In the genomic region with DNA sequence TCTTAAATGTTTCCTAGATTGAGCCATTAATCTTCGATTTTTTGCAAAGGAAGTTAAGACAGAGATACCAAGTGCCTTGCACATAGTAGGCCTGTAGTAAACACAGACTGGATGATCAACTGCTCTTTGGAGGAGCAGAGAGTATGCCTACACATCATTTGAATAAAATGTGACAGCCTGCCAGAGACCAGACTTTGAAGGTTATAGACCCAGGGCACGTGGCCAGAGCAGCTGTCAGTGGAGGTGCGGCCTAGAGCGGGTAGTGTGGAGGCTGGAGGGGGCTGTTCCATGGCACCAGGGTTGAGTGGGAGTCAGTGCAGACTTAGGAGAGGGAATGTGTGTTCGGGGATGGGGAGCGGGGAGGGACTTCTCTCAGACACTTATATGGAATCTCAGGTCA, we compare ENCODE assay signal across 8 cellular contexts.
DNase-seq lines count a peak whose midpoint lies in the region; ATAC-seq and TF ChIP-seq lines count a peak whose summit lies in the region.

No MANE protein-coding gene starts in this region.

- peaks cover 86% of the 10 kb centered on the region for H3K4me1 ChIP-seq in hepatocyte (ENCODE audit: insufficient read depth)
- H3K4me1 ChIP-seq in subcutaneous abdominal adipose tissue (ENCODE audit: control insufficient read depth in 5 of 5, insufficient read depth in 5 of 5, low read length in 5 of 5) = peaks cover 25 to 89% (median 78%) of the 10 kb centered on the region in 5 donors

- peaks cover 2% of the 10 kb centered on the region for H3K36me3 Mint-ChIP-seq in activated naive CD8-positive, alpha-beta T cell treated with anti-CD3 and anti-CD28 coated beads, Interleukin-2, amount 50 U/mL, for 24 hours (ENCODE audit: low read depth)

- H3K27me3 Mint-ChIP-seq in activated naive CD8-positive, alpha-beta T cell treated with anti-CD3 and anti-CD28 coated beads, Interleukin-2, amount 50 U/mL, for 24 hours = no peaks in the 10 kb centered on the region

- no peak for TF ChIP-seq CTCF in hepatocyte (IDR thresholded peaks at IDR 0.05; ENCODE audit: poor library complexity)

- peak overlapping the region; percentile 65 for H3K4me2 ChIP-seq in hepatocyte

- no peak overlapping the region for H2AFZ ChIP-seq in hepatocyte

- H3K9me3 Mint-ChIP-seq in activated naive CD8-positive, alpha-beta T cell treated with anti-CD3 and anti-CD28 coated beads, Interleukin-2, amount 50 U/mL, for 24 hours = no peaks in the 10 kb centered on the region

- H3K27ac ChIP-seq in hepatocyte (peak overlapping the region; percentile 95), subcutaneous abdominal adipose tissue (ENCODE audit: low read depth, low read length) (peak overlapping the region; percentile 78)

- H3K9me2 ChIP-seq in hepatocyte (replicated peaks; ENCODE audit: insufficient read depth) = no peaks in the 10 kb centered on the region

- DNase-seq in NCI-H510A treated with DMSO at 0.1 percent for 48 hours (lab: John Stamatoyannopoulos, UW) (peak; percentile 10), NCI-H510A (lab: John Stamatoyannopoulos, UW) (no peak), hepatocyte (ENCODE audit: low spot score) (peak; percentile 46), OCI-M1 (lab: John Stamatoyannopoulos, UW) (no peak)
- DNase-seq in activated naive CD8-positive, alpha-beta T cell treated with anti-CD3 and anti-CD28 coated beads, Interleukin-2, amount 50 U/mL, for 24 hours = no peak
- no peak for DNase-seq in activated effector memory CD4-positive, alpha-beta T cell treated with Interleukin-2 at 50 U/mL for 16 hours
- DNase-seq in activated CD8-positive, alpha-beta memory T cell treated with anti-CD3 and anti-CD28 coated beads for 24 hours = no peak

- H3K9me3 ChIP-seq in hepatocyte (ENCODE audit: low read depth) (no peaks in the 10 kb centered on the region), subcutaneous abdominal adipose tissue (ENCODE audit: control insufficient read depth in 5 of 5, low read length in 5 of 5) (peaks cover 0 to 2% (median 0%) of the 10 kb centered on the region in 5 donors)

- H3K27me3 ChIP-seq in hepatocyte (no peaks in the 10 kb centered on the region), subcutaneous abdominal adipose tissue (ENCODE audit: control insufficient read depth in 5 of 5, insufficient read depth in 4 of 5, low read length in 5 of 5) (peaks cover 0 to 4% (median 0%) of the 10 kb centered on the region in 5 donors)

- no peak for ATAC-seq in activated naive CD8-positive, alpha-beta T cell treated with anti-CD3 and anti-CD28 coated beads, Interleukin-2, amount 50 U/mL, for 24 hours

- peak overlapping the region in 2 of 5 donors; percentile 9 to 57 for H3K9ac ChIP-seq in subcutaneous abdominal adipose tissue (ENCODE audit: low read length in 5 of 5)

- H3K4me1 Mint-ChIP-seq in activated naive CD8-positive, alpha-beta T cell treated with anti-CD3 and anti-CD28 coated beads, Interleukin-2, amount 50 U/mL, for 24 hours = peaks cover 88% of the 10 kb centered on the region

- H3K36me3 ChIP-seq in hepatocyte (replicated peaks; ENCODE audit: insufficient read depth, low read depth) (no peaks in the 10 kb centered on the region), subcutaneous abdominal adipose tissue (ENCODE audit: control insufficient read depth in 5 of 5, insufficient read depth in 5 of 5, low read length in 5 of 5) (no peaks in the 10 kb centered on the region)

- H3K79me2 ChIP-seq in hepatocyte = peaks cover 82% of the 10 kb centered on the region

- 54% methylated on average over 6 of the region's 6 CpGs for WGBS in hepatocyte (ENCODE audit: low lambda C conversion rate, missing lambda C conversion rate)

- H4K20me1 ChIP-seq in hepatocyte (ENCODE audit: insufficient read depth, poor library complexity, severe bottlenecking) = peaks cover 29% of the 10 kb centered on the region

- H3K4me3 Mint-ChIP-seq in activated naive CD8-positive, alpha-beta T cell treated with anti-CD3 and anti-CD28 coated beads, Interleukin-2, amount 50 U/mL, for 24 hours = no peak overlapping the region

- H3K27ac Mint-ChIP-seq in activated naive CD8-positive, alpha-beta T cell treated with anti-CD3 and anti-CD28 coated beads, Interleukin-2, amount 50 U/mL, for 24 hours = peak overlapping the region; percentile 64

- no peak overlapping the region for H3K4me3 ChIP-seq in hepatocyte
- no peak overlapping the region for H3K4me3 ChIP-seq in subcutaneous abdominal adipose tissue (ENCODE audit: low read depth in 1 of 5, low read length in 5 of 5)

Comparison
In these comparisons a context has a peak if more than half of its experiments do, and no peak if none do; other contexts are left out.
1. DNase-seq: peak in NCI-H510A treated with DMSO at 0.1 percent for 48 hours (single experiment) and hepatocyte (single experiment); none in NCI-H510A (single experiment), activated naive CD8-positive, alpha-beta T cell treated with anti-CD3 and anti-CD28 coated beads, Interleukin-2, amount 50 U/mL, for 24 hours (single experiment), OCI-M1 (single experiment), activated effector memory CD4-positive, alpha-beta T cell treated with Interleukin-2 at 50 U/mL for 16 hours (single experiment) and activated CD8-positive, alpha-beta memory T cell treated with anti-CD3 and anti-CD28 coated beads for 24 hours (single experiment).